ENCODE assay signal across 24 cellular contexts in the genomic region with DNA sequence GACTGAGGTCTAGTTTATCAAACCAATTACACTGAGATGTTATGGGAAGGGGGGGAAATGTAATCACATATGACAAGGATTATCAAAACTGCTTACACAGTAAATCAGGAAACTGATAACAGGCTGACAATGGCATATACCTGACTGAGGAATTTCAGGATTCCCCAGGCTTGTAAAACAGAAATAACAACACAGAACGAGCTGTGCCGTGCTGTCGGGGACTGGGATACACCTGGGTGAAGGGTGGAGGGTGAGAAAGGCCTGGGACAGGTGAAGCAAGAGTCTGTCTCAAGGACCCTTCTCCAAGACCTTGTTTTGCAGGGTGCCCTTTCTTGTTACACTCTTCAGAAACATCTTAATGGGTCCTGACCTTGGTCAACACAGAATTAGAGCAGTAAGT. TPM values are rescaled to one million over a fixed set of nuclear protein-coding genes. Genes with fewer than 3 reads are reported as not detected.
A peak's percentile ranks its signal among the peaks of the same experiment; 100 is the strongest.
DNase-seq lines count a peak whose midpoint lies in the region; ATAC-seq, FAIRE-seq and TF ChIP-seq lines count a peak whose summit lies in the region.
"Had no signal": no experiment of that assay in that cellular context is flagged by ENCODE, and none has a peak within 500 bp of the region (broad histone marks: within the 10 kb centered on the region; RNA-seq: fewer than 3 reads in every experiment).

No MANE protein-coding gene starts in this region.

- H3K27me3 Mint-ChIP-seq in GM23338 (ENCODE audit: insufficient read depth, low read depth, poor library complexity), result peaks cover 2% of the 10 kb centered on the region
- H3K27me3 Mint-ChIP-seq in WTC11 (ENCODE audit: low read depth), result no peaks in the 10 kb centered on the region
- peaks cover 6% of the 10 kb centered on the region for H3K27me3 Mint-ChIP-seq in activated CD4-positive, alpha-beta T cell treated with anti-CD3 and anti-CD28 coated beads, Interleukin-2, amount 10 ng/mL, durations not matched to agents 7 days and 5 days

- peak; percentile 27 for FAIRE-seq in urothelium cell line (lab: Jason Lieb, UNC)
- FAIRE-seq: A204.1 had no signal

- H3K4me2 ChIP-seq in GM23338, result no peak overlapping the region; the same call in 1 of the 2 replicates
- H3K4me2 ChIP-seq: BLaER1 treated with 17β-estradiol and CSF1 and Interleukin-3, amounts not matched to agents 10 nM and 100 nM; PC-9 had no signal

- H3K36me3 Mint-ChIP-seq in GM23338 (ENCODE audit: low read depth) (no peaks in the 10 kb centered on the region), WTC11 (no peaks in the 10 kb centered on the region)
- no peaks in the 10 kb centered on the region for H3K36me3 Mint-ChIP-seq in activated CD4-positive, alpha-beta T cell treated with anti-CD3 and anti-CD28 coated beads, Interleukin-2, amount 10 ng/mL, durations not matched to agents 7 days and 5 days (ENCODE audit: low read depth)
- H3K36me3 Mint-ChIP-seq: CD4-positive, alpha-beta memory T cell had no signal

- no peak overlapping the region for H3K27ac ChIP-seq in GM23338 (ENCODE audit: low read depth)
- peak overlapping the region; percentile 88 for H3K27ac ChIP-seq in psoas muscle
- H3K27ac ChIP-seq: BLaER1 treated with 17β-estradiol and CSF1 and Interleukin-3, amounts not matched to agents 10 nM and 100 nM; PC-9 had no signal

- H3K36me3 ChIP-seq in GM23338 (ENCODE audit: insufficient read depth) (no peaks in the 10 kb centered on the region), psoas muscle (ENCODE audit: insufficient read depth in 1 of 2, low read depth in 1 of 2) (no peaks in the 10 kb centered on the region)
- H3K36me3 ChIP-seq: BLaER1 treated with 17β-estradiol and CSF1 and Interleukin-3, amounts not matched to agents 10 nM and 100 nM had no signal

- in situ Hi-C loops in GM13977 (cut with MboI; ENCODE audit: low pct_unique_long_range_greater_than_20kb, low sequenced_read_pairs, unreplicated experiment), result no loop called here

- H3K79me2 ChIP-seq in GM23338 (replicated peaks; ENCODE audit: insufficient read depth), result no peaks in the 10 kb centered on the region; the same call in 1 of the 2 replicates

- H2AFZ ChIP-seq in GM23338, result no peak overlapping the region
- H2AFZ ChIP-seq: PC-9 had no signal

- POLR2A ChIA-PET in WTC11 (lab: Charles Lee), result no interaction called here
- POLR2A ChIA-PET in activated CD4-positive, alpha-beta T cell treated with anti-CD3 and anti-CD28 coated beads, Interleukin-2, amount 10 ng/mL, durations not matched to agents 7 days and 5 days (lab: Charles Lee), result no interaction called here

- H3K9me3 ChIP-seq in psoas muscle, result no peaks in the 10 kb centered on the region
- H3K9me3 ChIP-seq: BLaER1 treated with 17β-estradiol and CSF1 and Interleukin-3, amounts not matched to agents 10 nM and 100 nM had no signal

- H3K4me1 Mint-ChIP-seq in GM23338 (peaks cover 30% of the 10 kb centered on the region), WTC11 (peaks cover 54% of the 10 kb centered on the region)
- no peaks in the 10 kb centered on the region for H3K4me1 Mint-ChIP-seq in activated CD4-positive, alpha-beta T cell treated with anti-CD3 and anti-CD28 coated beads, Interleukin-2, amount 10 ng/mL, durations not matched to agents 7 days and 5 days
- H3K4me1 Mint-ChIP-seq: CD4-positive, alpha-beta memory T cell had no signal

- peaks cover 11% of the 10 kb centered on the region for H3K4me1 ChIP-seq in GM23338 (ENCODE audit: insufficient read depth)
- H3K4me1 ChIP-seq in psoas muscle, result peaks cover 83% of the 10 kb centered on the region

- H3K27ac Mint-ChIP-seq in GM23338, result peak overlapping the region; percentile 71; the same call in 1 of the 2 replicates
- peak overlapping the region; percentile 90 for H3K27ac Mint-ChIP-seq in WTC11
- no peak overlapping the region for H3K27ac Mint-ChIP-seq in activated CD4-positive, alpha-beta T cell treated with anti-CD3 and anti-CD28 coated beads, Interleukin-2, amount 10 ng/mL, durations not matched to agents 7 days and 5 days
- H3K27ac Mint-ChIP-seq: CD4-positive, alpha-beta memory T cell had no signal

- CTCF ChIA-PET in WTC11 (lab: Charles Lee), result interaction anchor here (0.6 to 1.2 kb wide), 3 partner anchors 17 to 250 kb away, joined by 3 to 4 read pairs (median 3); no protein-coding TSS in a partner anchor
- CTCF ChIA-PET in activated CD4-positive, alpha-beta T cell treated with anti-CD3 and anti-CD28 coated beads, Interleukin-2, amount 10 ng/mL, durations not matched to agents 7 days and 5 days (lab: Charles Lee), result no interaction called here

- DNase-seq in GM23338 (ENCODE audit: low spot score), result no peak
- DNase-seq in WTC11 (ENCODE audit: low spot score), result no peak
- DNase-seq in psoas muscle, result no peak
- DNase-seq in urothelium cell line (ENCODE audit: low spot score), result no peak
- no peak for DNase-seq in activated CD4-positive, alpha-beta T cell treated with anti-CD3 and anti-CD28 coated beads, Interleukin-2, amount 10 ng/mL, durations not matched to agents 7 days and 5 days
- DNase-seq in HuH-7 (ENCODE audit: low spot score), result no peak
- DNase-seq in GM13977 (ENCODE audit: low spot score), result no peak
- DNase-seq: AML-193; CD4-positive, alpha-beta memory T cell; COR-L47; DMS53; GOT3; HCEC 1CT; Karpas-422; NCI-H1105 treated with DMSO at 0.1 percent for 48 hours; NCI-H146; NCI-H1930; NCI-H2107; NCI-H446; NCI-H526; PC-9; Right ventricle myocardium superior had no signal

- H3K27me3 ChIP-seq in GM23338 (ENCODE audit: insufficient read depth) (no peaks in the 10 kb centered on the region), psoas muscle (ENCODE audit: insufficient read depth in 3 of 3, low read length in 2 of 3) (no peaks in the 10 kb centered on the region)
- H3K27me3 ChIP-seq: BLaER1 treated with 17β-estradiol and CSF1 and Interleukin-3, amounts not matched to agents 10 nM and 100 nM had no signal

- no peak overlapping the region for H3K4me3 Mint-ChIP-seq in GM23338
- no peak overlapping the region for H3K4me3 Mint-ChIP-seq in WTC11
- no peak overlapping the region for H3K4me3 Mint-ChIP-seq in activated CD4-positive, alpha-beta T cell treated with anti-CD3 and anti-CD28 coated beads, Interleukin-2, amount 10 ng/mL, durations not matched to agents 7 days and 5 days
- H3K4me3 Mint-ChIP-seq: CD4-positive, alpha-beta memory T cell had no signal

- H3F3A ChIP-seq in GM23338 (replicated peaks; ENCODE audit: low read depth), result no peaks in the 10 kb centered on the region

- no peak overlapping the region for H3K4me3 ChIP-seq in GM23338
- peak overlapping the region; percentile 50 for H3K4me3 ChIP-seq in psoas muscle
- H3K4me3 ChIP-seq: BLaER1 treated with 17β-estradiol and CSF1 and Interleukin-3, amounts not matched to agents 10 nM and 100 nM; PC-9 had no signal

- no peak for ATAC-seq in GM23338
- ATAC-seq in WTC11, result no peak
- no peak for ATAC-seq in psoas muscle

- H4K20me1 ChIP-seq in GM23338 (replicated peaks; ENCODE audit: insufficient read depth), result no peaks in the 10 kb centered on the region
- H4K20me1 ChIP-seq: BLaER1 treated with 17β-estradiol and CSF1 and Interleukin-3, amounts not matched to agents 10 nM and 100 nM had no signal

- intact Hi-C loops in psoas muscle (cut with DNase I), result no loop called here

- no peaks in the 10 kb centered on the region for H3K9me2 ChIP-seq in GM23338 (ENCODE audit: insufficient read depth)

- H3K9me3 Mint-ChIP-seq in GM23338, result no peaks in the 10 kb centered on the region
- peaks cover 6% of the 10 kb centered on the region; the same call in 1 of the 2 replicates for H3K9me3 Mint-ChIP-seq in WTC11
- H3K9me3 Mint-ChIP-seq in activated CD4-positive, alpha-beta T cell treated with anti-CD3 and anti-CD28 coated beads, Interleukin-2, amount 10 ng/mL, durations not matched to agents 7 days and 5 days, result no peaks in the 10 kb centered on the region
- H3K9me3 Mint-ChIP-seq: CD4-positive, alpha-beta memory T cell had no signal

- WGBS in psoas muscle, 3 donors, result 28 to 49% (median 29%) methylated on average over 3 of the region's 3 CpGs

- TF ChIP-seq CTCF in GM23338 (conservative IDR thresholded peaks at IDR 0.05; ENCODE audit: low read depth in 2 of 2), result no peak
- TF ChIP-seq CTCF in WTC11 (IDR thresholded peaks at IDR 0.05), result no peak
- no peak for TF ChIP-seq CTCF in psoas muscle (IDR thresholded peaks at IDR 0.05)
- TF ChIP-seq CTCF in GM13977 (IDR thresholded peaks at IDR 0.05; ENCODE audit: extremely low read depth, insufficient read depth, missing control alignments), result no peak

TF ChIP-seq in GM23338, 12 proteins besides CTCF, POLR2A, EP300 and RAD21 (continues in another document):
- TF ChIP-seq ZNF114 (CRISPR knock-in tag; IDR thresholded peaks at IDR 0.05) (no peak), STAT1 (IDR thresholded peaks at IDR 0.05; ENCODE audit: unreplicated experiment) (no peak), EZH2phosphoT487 (IDR thresholded peaks at IDR 0.05; ENCODE audit: unreplicated experiment) (no peak), ZNF331 (CRISPR knock-in tag; IDR thresholded peaks at IDR 0.05; ENCODE audit: low read depth) (no peak)

TF ChIP-seq in WTC11, 78 proteins besides CTCF, POLR2A, EP300 and RAD21:
- TF ChIP-seq ZNF138 (CRISPR knock-in tag; conservative IDR thresholded peaks at IDR 0.05) (no peak), SMAD3 (CRISPR knock-in tag; IDR thresholded peaks at IDR 0.05; ENCODE audit: borderline replicate concordance) (no peak), JUN (CRISPR knock-in tag; IDR thresholded peaks at IDR 0.05) (no peak), SP1 (CRISPR knock-in tag; conservative IDR thresholded peaks at IDR 0.05) (no peak), FOXP1 (CRISPR knock-in tag; IDR thresholded peaks at IDR 0.05; ENCODE audit: borderline replicate concordance) (no peak), ZNF396 (CRISPR knock-in tag; IDR thresholded peaks at IDR 0.05; ENCODE audit: borderline replicate concordance) (no peak)
- TF ChIP-seq, protein P1, sequence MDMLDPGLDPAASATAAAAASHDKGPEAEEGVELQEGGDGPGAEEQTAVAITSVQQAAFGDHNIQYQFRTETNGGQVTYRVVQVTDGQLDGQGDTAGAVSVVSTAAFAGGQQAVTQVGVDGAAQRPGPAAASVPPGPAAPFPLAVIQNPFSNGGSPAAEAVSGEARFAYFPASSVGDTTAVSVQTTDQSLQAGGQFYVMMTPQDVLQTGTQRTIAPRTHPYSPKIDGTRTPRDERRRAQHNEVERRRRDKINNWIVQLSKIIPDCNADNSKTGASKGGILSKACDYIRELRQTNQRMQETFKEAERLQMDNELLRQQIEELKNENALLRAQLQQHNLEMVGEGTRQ (CRISPR knock-in tag; IDR thresholded peaks at IDR 0.05), result no peak

RNA-seq across cellular contexts. Expression of gene RORA, which starts 29.4 kb away (rescaled TPM):
- total RNA-seq in GM23338 (2014; rRNA removed; shearing (Covaris generic)), result 12.9 and 13.6 TPM in 2 replicates
- polyA plus RNA-seq in GM23338 (2016; fragmentation: Nextera tagmentation; extraction: Ambion mirVana) (5.1 and 8.2 TPM in 2 replicates), psoas muscle (10 to 100 TPM; 12.5 to 57.0 (median 25.3) TPM)
- total RNA-seq in WTC11 (2021) (12.8 to 14.7 TPM (median 12.9 TPM) in 3 replicates), psoas muscle (100 to 1,000 TPM in 2 of 4 donors, 10 to 100 TPM in 2; 65.0 to 163 (median 96.1) TPM)
- 10 to 100 TPM; 31.7 to 42.6 TPM for total RNA-seq in activated CD4-positive, alpha-beta T cell treated with anti-CD3 and anti-CD28 coated beads, Interleukin-2, amount 10 ng/mL, durations not matched to agents 7 days and 5 days
